In genomic region chr16:77331802-77332586, GRCh38 we compare ENCODE assay signal across 26 cellular contexts.
"Had no signal": no experiment of that assay in that cellular context is flagged by ENCODE, and none has a peak within 500 bp of the region (broad histone marks: within the 10 kb centered on the region; RNA-seq: fewer than 3 reads in every experiment).

No MANE protein-coding gene starts in this region.

- H3K4me3 ChIP-seq: coronary artery, dorsolateral prefrontal cortex, neural progenitor cell, psoas muscle, smooth muscle cell, transverse colon had no signal

- H3K4me1 ChIP-seq: parathyroid adenoma, psoas muscle, transverse colon had no signal

- H3K9me3 ChIP-seq: psoas muscle, transverse colon had no signal

- H3K36me3 ChIP-seq: brain microvascular endothelial cell, neural progenitor cell, transverse colon had no signal

- ATAC-seq: naive thymus-derived CD8-positive, alpha-beta T cell; psoas muscle; stimulated activated naive B cell treated with anti-CD40 and anti-IgM and Interleukin-4, amounts not matched to agents 10 μg/mL and 1 μg/mL and 100 μg/mL, for 72 hours had no signal

- H3K27me3 Mint-ChIP-seq: activated naive CD4-positive, alpha-beta T cell treated with anti-CD3 and anti-CD28 coated beads, Interleukin-2, amount 10 ng/mL, durations not matched to agents 7 days and 5 days; activated naive CD8-positive, alpha-beta T cell treated with anti-CD3 and anti-CD28 coated beads, Interleukin-2, amount 10 ng/mL, durations not matched to agents 7 days and 5 days had no signal

- H3K79me2 ChIP-seq: parathyroid adenoma had no signal

- H3K4me1 Mint-ChIP-seq: activated naive CD4-positive, alpha-beta T cell treated with anti-CD3 and anti-CD28 coated beads, Interleukin-2, amount 10 ng/mL, durations not matched to agents 7 days and 5 days; activated naive CD8-positive, alpha-beta T cell treated with anti-CD3 and anti-CD28 coated beads, Interleukin-2, amount 10 ng/mL, durations not matched to agents 7 days and 5 days; naive thymus-derived CD8-positive, alpha-beta T cell; stimulated activated naive B cell treated with anti-CD40 and anti-IgM and Interleukin-4, amounts not matched to agents 10 μg/mL and 1 μg/mL and 100 μg/mL, for 72 hours had no signal

- H3K4me2 ChIP-seq: neural progenitor cell had no signal

- H3K9ac ChIP-seq: neural progenitor cell, parathyroid adenoma had no signal

- H3K36me3 Mint-ChIP-seq: activated naive CD4-positive, alpha-beta T cell treated with anti-CD3 and anti-CD28 coated beads, Interleukin-2, amount 10 ng/mL, durations not matched to agents 7 days and 5 days; activated naive CD8-positive, alpha-beta T cell treated with anti-CD3 and anti-CD28 coated beads, Interleukin-2, amount 10 ng/mL, durations not matched to agents 7 days and 5 days; naive thymus-derived CD8-positive, alpha-beta T cell; neural progenitor cell; stimulated activated naive B cell treated with anti-CD40 and anti-IgM and Interleukin-4, amounts not matched to agents 10 μg/mL and 1 μg/mL and 100 μg/mL, for 72 hours had no signal

- H3K9me3 Mint-ChIP-seq: activated naive CD4-positive, alpha-beta T cell treated with anti-CD3 and anti-CD28 coated beads, Interleukin-2, amount 10 ng/mL, durations not matched to agents 7 days and 5 days; activated naive CD8-positive, alpha-beta T cell treated with anti-CD3 and anti-CD28 coated beads, Interleukin-2, amount 10 ng/mL, durations not matched to agents 7 days and 5 days; naive thymus-derived CD8-positive, alpha-beta T cell; stimulated activated naive B cell treated with anti-CD40 and anti-IgM and Interleukin-4, amounts not matched to agents 10 μg/mL and 1 μg/mL and 100 μg/mL, for 72 hours had no signal

- H2AFZ ChIP-seq: neural progenitor cell, parathyroid adenoma had no signal

- H3K27ac Mint-ChIP-seq: activated naive CD4-positive, alpha-beta T cell treated with anti-CD3 and anti-CD28 coated beads, Interleukin-2, amount 10 ng/mL, durations not matched to agents 7 days and 5 days; activated naive CD8-positive, alpha-beta T cell treated with anti-CD3 and anti-CD28 coated beads, Interleukin-2, amount 10 ng/mL, durations not matched to agents 7 days and 5 days; naive thymus-derived CD8-positive, alpha-beta T cell; neural progenitor cell; stimulated activated naive B cell treated with anti-CD40 and anti-IgM and Interleukin-4, amounts not matched to agents 10 μg/mL and 1 μg/mL and 100 μg/mL, for 72 hours had no signal

- DNase-seq: activated CD4-positive, alpha-beta T cell treated with anti-CD3 and anti-CD28 coated beads for 48 hours; activated CD4-positive, alpha-beta T cell treated with anti-CD3 and anti-CD28 coated beads, Interleukin-2, amount 50 U/mL, for 48 hours; activated CD8-positive, alpha-beta memory T cell treated with anti-CD3 and anti-CD28 coated beads for 24 hours; activated gamma-delta T cell; activated naive CD4-positive, alpha-beta T cell treated with anti-CD3 and anti-CD28 coated beads, Interleukin-2, amount 10 ng/mL, durations not matched to agents 7 days and 5 days; activated naive CD8-positive, alpha-beta T cell treated with anti-CD3 and anti-CD28 coated beads, Interleukin-2, amount 10 ng/mL, durations not matched to agents 7 days and 5 days; amniotic stem cell; dorsolateral prefrontal cortex; effector memory CD4-positive, alpha-beta T cell; islet precursor cell; left cardiac atrium; naive thymus-derived CD8-positive, alpha-beta T cell; occipital lobe; psoas muscle; stimulated activated CD4-positive, alpha-beta T cell treated with anti-CD3 and anti-CD28 coated beads, Interleukin-1b, Interleukin-23, amount 100 ng/mL, for 48 hours; stimulated activated naive B cell treated with anti-CD40 and anti-IgM and Interleukin-4, amounts not matched to agents 10 μg/mL and 1 μg/mL and 100 μg/mL, for 72 hours; transverse colon had no signal

- H3K27me3 ChIP-seq: brain microvascular endothelial cell, transverse colon had no signal

- FAIRE-seq: astrocyte, frontal cortex, urothelium cell line had no signal

- H3K27ac ChIP-seq: brain microvascular endothelial cell, coronary artery, neural progenitor cell, parathyroid adenoma, psoas muscle, transverse colon, VCaP had no signal

- H3K4me3 Mint-ChIP-seq: activated naive CD4-positive, alpha-beta T cell treated with anti-CD3 and anti-CD28 coated beads, Interleukin-2, amount 10 ng/mL, durations not matched to agents 7 days and 5 days; activated naive CD8-positive, alpha-beta T cell treated with anti-CD3 and anti-CD28 coated beads, Interleukin-2, amount 10 ng/mL, durations not matched to agents 7 days and 5 days; naive thymus-derived CD8-positive, alpha-beta T cell; neural progenitor cell; stimulated activated naive B cell treated with anti-CD40 and anti-IgM and Interleukin-4, amounts not matched to agents 10 μg/mL and 1 μg/mL and 100 μg/mL, for 72 hours had no signal
